In genomic region chr9:95018099-95018927, GRCh38 we compare ENCODE assay signal across 10 cellular contexts.
DNase-seq lines count a peak whose midpoint lies in the region; ATAC-seq and TF ChIP-seq lines count a peak whose summit lies in the region.
"Had no signal": no experiment of that assay in that cellular context is flagged by ENCODE, and none has a peak within 500 bp of the region (broad histone marks: within the 10 kb centered on the region; RNA-seq: fewer than 3 reads in every experiment).

No MANE protein-coding gene starts in this region.

- H3K4me1 ChIP-seq in gastrocnemius medialis: peaks cover 78 to 84% of the 10 kb centered on the region in 2 donors
- no peaks in the 10 kb centered on the region for H3K4me1 ChIP-seq in OCI-LY7 (ENCODE audit: insufficient read depth, low read length, poor library complexity, severe bottlenecking)

- intact Hi-C loops in left cardiac atrium (cut with DNase I) (no loop called here), gastrocnemius medialis (cut with DNase I; ENCODE audit: low total_unique reads) (no loop called here), OCI-LY7 (cut with micrococcal nuclease; ENCODE audit: unreplicated experiment) (loop anchor here (10.0 kb wide), 1 partner anchor 56 kb away; no protein-coding TSS in a partner anchor)

- peak overlapping the region; percentile 16 to 34 (median 30) for H3K4me3 ChIP-seq in gastrocnemius medialis
- no peak overlapping the region for H3K4me3 ChIP-seq in OCI-LY7 (ENCODE audit: low read depth, low read length, poor library complexity, severe bottlenecking)

- no TSS peak for BruUV-seq in OCI-LY7 (replicated peaks; lab: Mats Ljungman, UMichigan)

- H2AFZ ChIP-seq in OCI-LY7 (ENCODE audit: low read length): no peak overlapping the region

- no peaks in the 10 kb centered on the region for H3K27me3 ChIP-seq in gastrocnemius medialis

- ATAC-seq in left cardiac atrium (peak; percentile 66 to 80), gastrocnemius medialis (peak; percentile 85 to 92), GM18907 (IDR thresholded peaks at IDR 0.05; ENCODE audit: unreplicated experiment) (no peak)

- DNase-seq in GM10248 (ENCODE audit: extremely low spot score) (peak; percentile 39), UCSD-AML1 (lab: John Stamatoyannopoulos, UW; ENCODE audit: unreplicated experiment) (peak; percentile 70), left cardiac atrium (peak; percentile 57), gastrocnemius medialis (peak; percentile 38 to 76), NCI-H2029 (lab: John Stamatoyannopoulos, UW) (no peak), NCI-H2171 treated with DMSO at 0.1 percent for 48 hours (lab: John Stamatoyannopoulos, UW) (no peak), OCI-LY7 (ENCODE audit: low spot score) (no peak)
- DNase-seq: naive B cell, WERI-Rb-1 had no signal

- H3K79me2 ChIP-seq in OCI-LY7 (ENCODE audit: insufficient read depth, low read depth, low read length): no peaks in the 10 kb centered on the region

- no peaks in the 10 kb centered on the region for H4K20me1 ChIP-seq in OCI-LY7 (ENCODE audit: insufficient read depth, low read length)

- TF ChIP-seq POLR2A in gastrocnemius medialis (IDR thresholded peaks at IDR 0.05): peak; percentile 44 to 51

- CTCF ChIA-PET in GM10248 (lab: Yijun Ruan, JAX): interaction anchor here (1.3 to 2.6 kb wide), 3 partner anchors 11 to 109 kb away, joined by 3 to 11 read pairs (median 7); no protein-coding TSS in a partner anchor
- CTCF ChIA-PET in OCI-LY7 (lab: Charles Lee; ENCODE audit: unreplicated experiment): no interaction called here

- no peak overlapping the region for H3K4me2 ChIP-seq in OCI-LY7 (ENCODE audit: low read length)

- H3K36me3 ChIP-seq in gastrocnemius medialis: no peaks in the 10 kb centered on the region
- H3K36me3 ChIP-seq in OCI-LY7 (ENCODE audit: insufficient read depth, low read length): no peaks in the 10 kb centered on the region

- in situ Hi-C loops in gastrocnemius medialis (cut with MboI; ENCODE audit: low sequenced_read_pairs in 4 of 4): no loop called here

- POLR2A ChIA-PET in GM10248 (lab: Yijun Ruan, JAX) (no interaction called here), OCI-LY7 (lab: Charles Lee) (no interaction called here)

- TF ChIP-seq CTCF in GM10248 (IDR thresholded peaks at IDR 0.05; ENCODE audit: control extremely low read depth, extremely low read depth, low read depth, missing control alignments) (no peak), gastrocnemius medialis (IDR thresholded peaks at IDR 0.05 in 4 of 5, conservative IDR thresholded peaks at IDR 0.05 in 1 of 5) (no peak), OCI-LY7 (conservative IDR thresholded peaks at IDR 0.05; ENCODE audit: low read length) (no peak)

- peak overlapping the region; percentile 95 to 98 (median 97) for H3K27ac ChIP-seq in gastrocnemius medialis
- no peak overlapping the region for H3K27ac ChIP-seq in OCI-LY7 (ENCODE audit: low read depth, low read length, poor library complexity, severe bottlenecking)
- H3K27ac ChIP-seq: WERI-Rb-1 had no signal

- H3K9me3 ChIP-seq in gastrocnemius medialis (no peaks in the 10 kb centered on the region), OCI-LY7 (ENCODE audit: low read length) (no peaks in the 10 kb centered on the region)

- H3K9me2 ChIP-seq in OCI-LY7 (ENCODE audit: insufficient read depth, low read length): no peaks in the 10 kb centered on the region

Comparison
In these comparisons a context has a peak if more than half of its experiments do, and no peak if none do; other contexts are left out.
1. DNase-seq: peak in GM10248 (single experiment), UCSD-AML1 (single experiment), left cardiac atrium (single experiment) and gastrocnemius medialis (2 of 2); none in NCI-H2029 (single experiment), NCI-H2171 treated with DMSO at 0.1 percent for 48 hours (single experiment) and OCI-LY7 (single experiment).